Comparison of ENCODE assay signal across 17 cellular contexts in the genomic region with DNA sequence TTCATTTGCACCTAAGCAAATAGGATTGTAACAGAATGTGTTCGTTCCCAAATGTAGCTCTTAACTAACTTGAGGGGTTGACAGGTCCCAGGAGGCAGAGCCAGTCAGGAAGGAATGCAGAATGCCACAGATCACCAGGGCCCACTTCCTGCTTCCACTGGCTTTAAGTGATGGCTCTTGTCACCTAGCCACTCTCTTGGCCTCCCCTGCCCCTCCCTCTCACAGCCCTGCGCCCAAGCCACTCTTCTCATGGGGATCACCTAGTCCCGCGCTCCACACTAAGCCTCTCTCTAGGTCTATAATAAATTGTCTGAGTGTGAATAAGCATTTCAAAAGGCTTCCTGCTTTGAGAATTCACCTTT. TPM values are rescaled to one million over a fixed set of nuclear protein-coding genes. Genes with fewer than 3 reads are reported as not detected.
DNase-seq lines count a peak whose midpoint lies in the region; ATAC-seq and TF ChIP-seq lines count a peak whose summit lies in the region.
"Had no signal": no experiment of that assay in that cellular context is flagged by ENCODE, and none has a peak within 500 bp of the region (broad histone marks: within the 10 kb centered on the region; RNA-seq: fewer than 3 reads in every experiment).

No MANE protein-coding gene starts in this region.

- H3K27ac Mint-ChIP-seq in CD8-positive, alpha-beta T cell, result peak overlapping the region; percentile 3
- no peak overlapping the region for H3K27ac Mint-ChIP-seq in activated naive CD4-positive, alpha-beta T cell treated with anti-CD3 and anti-CD28 coated beads, Interleukin-2, amount 10 ng/mL, durations not matched to agents 7 days and 5 days
- H3K27ac Mint-ChIP-seq in HFFc6 (no peak overlapping the region), T-helper 17 cell (no peak overlapping the region)
- H3K27ac Mint-ChIP-seq: activated CD8-positive, alpha-beta T cell treated with anti-CD3 and anti-CD28 coated beads for 36 hours; B cell had no signal

- no peaks in the 10 kb centered on the region for H3K36me3 ChIP-seq in CD8-positive, alpha-beta T cell (ENCODE audit: insufficient read depth, low read length)
- H3K36me3 ChIP-seq: breast epithelium, tibial artery had no signal

- TF ChIP-seq CTCF in CD8-positive, alpha-beta T cell (IDR thresholded peaks at IDR 0.05), result no peak
- no peak for TF ChIP-seq CTCF in HFFc6 (IDR thresholded peaks at IDR 0.05)

- peaks cover 73% of the 10 kb centered on the region for H3K4me1 Mint-ChIP-seq in CD8-positive, alpha-beta T cell (ENCODE audit: low read depth)
- peaks cover 3% of the 10 kb centered on the region for H3K4me1 Mint-ChIP-seq in activated naive CD4-positive, alpha-beta T cell treated with anti-CD3 and anti-CD28 coated beads, Interleukin-2, amount 10 ng/mL, durations not matched to agents 7 days and 5 days
- H3K4me1 Mint-ChIP-seq in HFFc6 (ENCODE audit: low read depth) (peaks cover 47% of the 10 kb centered on the region), T-helper 17 cell (peaks cover 45% of the 10 kb centered on the region)

- no peaks in the 10 kb centered on the region for H3K27me3 Mint-ChIP-seq in CD8-positive, alpha-beta T cell (ENCODE audit: low read depth)
- H3K27me3 Mint-ChIP-seq in activated naive CD4-positive, alpha-beta T cell treated with anti-CD3 and anti-CD28 coated beads, Interleukin-2, amount 10 ng/mL, durations not matched to agents 7 days and 5 days, result no peaks in the 10 kb centered on the region
- H3K27me3 Mint-ChIP-seq in HFFc6 (ENCODE audit: insufficient read depth), result no peaks in the 10 kb centered on the region
- H3K27me3 Mint-ChIP-seq in T-helper 17 cell, result no peaks in the 10 kb centered on the region
- H3K27me3 Mint-ChIP-seq: activated CD8-positive, alpha-beta T cell treated with anti-CD3 and anti-CD28 coated beads for 36 hours; B cell had no signal

- intact Hi-C loops in CD8-positive, alpha-beta T cell (cut with DNase I, micrococcal nuclease), result no loop called here

- no peak for DNase-seq in CD8-positive, alpha-beta T cell
- DNase-seq in GM19240 (ENCODE audit: insufficient read length, low spot score), result peak; percentile 25
- peak; percentile 50 for DNase-seq in NCI-H69 (lab: John Stamatoyannopoulos, UW)
- DNase-seq in kidney tubule cell (ENCODE audit: low spot score), result peak; percentile 20
- no peak for DNase-seq in stimulated activated CD8-positive, alpha-beta memory T cell treated with anti-CD3 and anti-CD28 coated beads, Interleukin-4, amount 100 ng/mL, for 48 hours
- DNase-seq in activated naive CD4-positive, alpha-beta T cell treated with anti-CD3 and anti-CD28 coated beads, Interleukin-2, amount 10 ng/mL, durations not matched to agents 7 days and 5 days, result no peak
- DNase-seq in HFFc6, result no peak
- DNase-seq in T-helper 17 cell, result no peak
- DNase-seq: activated CD8-positive, alpha-beta T cell treated with anti-CD3 and anti-CD28 coated beads for 36 hours; DND-41; foreskin melanocyte; NCI-H146; SHP77 treated with DMSO at 0.1 percent for 48 hours; tibial artery had no signal

- POLR2A ChIA-PET in CD8-positive, alpha-beta T cell (lab: Charles Lee), result no interaction called here

- H3K4me3 Mint-ChIP-seq in CD8-positive, alpha-beta T cell, result no peak overlapping the region
- no peak overlapping the region for H3K4me3 Mint-ChIP-seq in activated naive CD4-positive, alpha-beta T cell treated with anti-CD3 and anti-CD28 coated beads, Interleukin-2, amount 10 ng/mL, durations not matched to agents 7 days and 5 days
- H3K4me3 Mint-ChIP-seq in HFFc6 (no peak overlapping the region), T-helper 17 cell (no peak overlapping the region)
- H3K4me3 Mint-ChIP-seq: activated CD8-positive, alpha-beta T cell treated with anti-CD3 and anti-CD28 coated beads for 36 hours; B cell had no signal

- H3K9me3 ChIP-seq in CD8-positive, alpha-beta T cell (ENCODE audit: low read length), result no peaks in the 10 kb centered on the region
- H3K9me3 ChIP-seq in T-helper 17 cell (ENCODE audit: control insufficient read depth, low read length, poor library complexity, severe bottlenecking), result no peaks in the 10 kb centered on the region
- H3K9me3 ChIP-seq: breast epithelium, tibial artery had no signal

- H3K4me1 ChIP-seq in CD8-positive, alpha-beta T cell (ENCODE audit: insufficient read depth, low read length), result peaks cover 3% of the 10 kb centered on the region
- H3K4me1 ChIP-seq: breast epithelium had no signal

- H3K27me3 ChIP-seq in CD8-positive, alpha-beta T cell (ENCODE audit: insufficient read depth, low read length), result no peaks in the 10 kb centered on the region
- H3K27me3 ChIP-seq: breast epithelium, tibial artery had no signal

- H3K4me3 ChIP-seq in CD8-positive, alpha-beta T cell (ENCODE audit: low read depth, low read length), result no peak overlapping the region
- H3K4me3 ChIP-seq: breast epithelium, K562, tibial artery had no signal

- no peak overlapping the region for H3K27ac ChIP-seq in CD8-positive, alpha-beta T cell (ENCODE audit: low read depth, low read length)
- H3K27ac ChIP-seq: breast epithelium, tibial artery had no signal

- no peaks in the 10 kb centered on the region for H3K9me3 Mint-ChIP-seq in CD8-positive, alpha-beta T cell
- no peaks in the 10 kb centered on the region for H3K9me3 Mint-ChIP-seq in activated naive CD4-positive, alpha-beta T cell treated with anti-CD3 and anti-CD28 coated beads, Interleukin-2, amount 10 ng/mL, durations not matched to agents 7 days and 5 days
- no peaks in the 10 kb centered on the region for H3K9me3 Mint-ChIP-seq in HFFc6
- H3K9me3 Mint-ChIP-seq: activated CD8-positive, alpha-beta T cell treated with anti-CD3 and anti-CD28 coated beads for 36 hours had no signal

- ATAC-seq in CD8-positive, alpha-beta T cell, result no peak
- no peak for ATAC-seq in T-helper 17 cell
- ATAC-seq: activated CD8-positive, alpha-beta T cell treated with anti-CD3 and anti-CD28 coated beads for 36 hours; K562 had no signal

- CTCF ChIA-PET in CD8-positive, alpha-beta T cell (lab: Charles Lee), result interaction anchor here (0.7 kb wide), 1 partner anchor 1275 kb away, joined by 3 read pairs; no protein-coding TSS in a partner anchor
- CTCF ChIA-PET in activated naive CD4-positive, alpha-beta T cell treated with anti-CD3 and anti-CD28 coated beads, Interleukin-2, amount 10 ng/mL, durations not matched to agents 7 days and 5 days (lab: Charles Lee), result no interaction called here

- no peaks in the 10 kb centered on the region for H3K36me3 Mint-ChIP-seq in CD8-positive, alpha-beta T cell
- no peaks in the 10 kb centered on the region for H3K36me3 Mint-ChIP-seq in activated naive CD4-positive, alpha-beta T cell treated with anti-CD3 and anti-CD28 coated beads, Interleukin-2, amount 10 ng/mL, durations not matched to agents 7 days and 5 days
- H3K36me3 Mint-ChIP-seq in HFFc6 (ENCODE audit: low read depth) (no peaks in the 10 kb centered on the region), T-helper 17 cell (ENCODE audit: low read depth) (no peaks in the 10 kb centered on the region)

RNA-seq across cellular contexts. Expression of a gene that starts 47.1 kb away (rescaled TPM):
- total RNA-seq in CD8-positive, alpha-beta T cell, result 10 to 100 TPM; 17.8 to 18.6 TPM
- 10 to 100 TPM; 30.2 to 37.7 (median 32.7) TPM for total RNA-seq in HFFc6 (2021; fragmentation: NEBNext Ultra II Directional; extraction: Animal tissue kit (Norgen Biotek cat#: 25700))
- total RNA-seq in T-helper 17 cell, result 10 to 100 TPM; 19.2 to 28.9 TPM

Comparison
In these comparisons a context has a peak if more than half of its experiments do, and no peak if none do; other contexts are left out.
1. DNase-seq: peak in GM19240 (single experiment), NCI-H69 (single experiment) and kidney tubule cell (single experiment); none in CD8-positive, alpha-beta T cell (0 of 7), stimulated activated CD8-positive, alpha-beta memory T cell treated with anti-CD3 and anti-CD28 coated beads, Interleukin-4, amount 100 ng/mL, for 48 hours (single experiment), activated naive CD4-positive, alpha-beta T cell treated with anti-CD3 and anti-CD28 coated beads, Interleukin-2, amount 10 ng/mL, durations not matched to agents 7 days and 5 days (single experiment), HFFc6 (single experiment) and T-helper 17 cell (0 of 3).